In genomic region chr10:101925027-101925426, GRCh38 we compare ENCODE assay signal across 27 cellular contexts.
"Had no signal": no experiment of that assay in that cellular context is flagged by ENCODE, and none has a peak within 500 bp of the region (broad histone marks: within the 10 kb centered on the region; RNA-seq: fewer than 3 reads in every experiment).

No MANE protein-coding gene starts in this region.

- H3K27ac ChIP-seq: colonic mucosa, coronary artery, dorsolateral prefrontal cortex, epithelial cell of prostate, esophagus muscularis mucosa, esophagus squamous epithelium, foreskin keratinocyte, gastroesophageal sphincter, heart left ventricle, heart right ventricle had no signal

- H3K4me3 ChIP-seq: colonic mucosa, coronary artery, dorsolateral prefrontal cortex, esophagus muscularis mucosa, esophagus squamous epithelium, gastroesophageal sphincter, heart left ventricle, heart right ventricle had no signal

- ATAC-seq: effector memory CD8-positive, alpha-beta T cell; esophagus mucosa; foreskin keratinocyte; gastroesophageal sphincter; heart left ventricle; heart right ventricle had no signal

- H3K4me1 ChIP-seq: colonic mucosa, esophagus squamous epithelium, foreskin keratinocyte, gastroesophageal sphincter had no signal

- H3K27me3 ChIP-seq: colonic mucosa, dorsolateral prefrontal cortex, esophagus muscularis mucosa, esophagus squamous epithelium, foreskin keratinocyte, gastroesophageal sphincter, heart left ventricle, heart right ventricle had no signal

- FAIRE-seq: colon, endometrium, endothelial cell of umbilical vein, frontal cortex had no signal

- H3K36me3 ChIP-seq: colonic mucosa had no signal

- DNase-seq: colonic mucosa; cortex of kidney; dermis blood vessel endothelial cell; dorsolateral prefrontal cortex; effector CD4-positive, alpha-beta T cell; effector CD8-positive, alpha-beta T cell; effector memory CD4-positive, alpha-beta T cell; effector memory CD8-positive, alpha-beta T cell; endodermal cell; erythroblast; esophagus squamous epithelium; foreskin fibroblast; foreskin keratinocyte; foreskin melanocyte; glutamatergic neuron; head of caudate nucleus; heart left ventricle; heart right ventricle had no signal

- H3K9me3 ChIP-seq: colonic mucosa, esophagus muscularis mucosa, esophagus squamous epithelium, gastroesophageal sphincter, heart left ventricle, heart right ventricle had no signal
